1 cellular context compared by ENCODE assay signal in the genomic region with DNA sequence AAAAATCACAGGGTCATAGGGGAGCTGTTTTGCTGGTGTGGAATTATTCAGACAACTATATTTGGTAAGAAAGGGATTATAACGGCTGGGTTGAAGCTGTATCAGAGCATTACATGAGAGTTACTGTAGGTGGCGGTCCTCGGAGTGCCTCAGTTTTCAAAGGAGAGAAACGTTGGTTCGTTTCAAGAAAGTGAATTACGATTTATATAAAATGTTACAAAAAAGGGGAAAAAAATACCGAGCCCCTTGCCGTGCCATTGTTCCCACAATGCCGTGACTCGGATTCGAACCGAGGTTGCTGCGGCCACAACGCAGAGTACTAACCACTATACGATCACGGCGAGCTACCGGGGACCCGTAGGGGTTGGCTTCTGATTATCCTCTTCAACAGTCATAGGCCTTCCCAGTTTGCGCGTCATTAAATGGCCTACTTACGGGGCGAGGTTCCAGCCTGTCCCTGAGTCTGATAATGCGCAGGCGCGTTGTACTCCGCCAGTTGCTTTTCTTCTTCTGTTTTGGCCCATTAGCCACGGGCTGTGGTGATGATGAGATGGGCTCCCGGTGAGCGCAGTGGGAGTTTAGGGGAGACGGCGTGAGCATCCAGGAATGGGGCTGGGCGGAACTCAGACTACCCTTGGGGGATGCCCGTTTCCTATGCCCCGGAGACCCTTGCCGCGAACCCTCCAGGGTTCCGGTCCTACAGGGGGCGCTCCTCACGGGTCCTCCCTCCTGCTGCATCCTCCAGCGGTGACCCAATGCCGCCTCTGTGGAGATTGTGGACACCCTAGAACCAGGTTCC.
TF ChIP-seq lines count a peak whose summit lies in the region.

No MANE protein-coding gene starts in this region.

TF ChIP-seq in GM12878, 131 proteins besides CTCF, POLR2A, EP300 and RAD21 (continued from another document and continues in another):
- TF ChIP-seq PBX3 (IDR thresholded peaks at IDR 0.05; ENCODE audit: insufficient replicate concordance, low read depth, low read length): no peak
- TF ChIP-seq RUNX3 (IDR thresholded peaks at IDR 0.05; ENCODE audit: low read length): peak; percentile 94
- no peak for TF ChIP-seq IRF5 (IDR thresholded peaks at IDR 0.05; ENCODE audit: borderline replicate concordance)
- TF ChIP-seq, protein P1, sequence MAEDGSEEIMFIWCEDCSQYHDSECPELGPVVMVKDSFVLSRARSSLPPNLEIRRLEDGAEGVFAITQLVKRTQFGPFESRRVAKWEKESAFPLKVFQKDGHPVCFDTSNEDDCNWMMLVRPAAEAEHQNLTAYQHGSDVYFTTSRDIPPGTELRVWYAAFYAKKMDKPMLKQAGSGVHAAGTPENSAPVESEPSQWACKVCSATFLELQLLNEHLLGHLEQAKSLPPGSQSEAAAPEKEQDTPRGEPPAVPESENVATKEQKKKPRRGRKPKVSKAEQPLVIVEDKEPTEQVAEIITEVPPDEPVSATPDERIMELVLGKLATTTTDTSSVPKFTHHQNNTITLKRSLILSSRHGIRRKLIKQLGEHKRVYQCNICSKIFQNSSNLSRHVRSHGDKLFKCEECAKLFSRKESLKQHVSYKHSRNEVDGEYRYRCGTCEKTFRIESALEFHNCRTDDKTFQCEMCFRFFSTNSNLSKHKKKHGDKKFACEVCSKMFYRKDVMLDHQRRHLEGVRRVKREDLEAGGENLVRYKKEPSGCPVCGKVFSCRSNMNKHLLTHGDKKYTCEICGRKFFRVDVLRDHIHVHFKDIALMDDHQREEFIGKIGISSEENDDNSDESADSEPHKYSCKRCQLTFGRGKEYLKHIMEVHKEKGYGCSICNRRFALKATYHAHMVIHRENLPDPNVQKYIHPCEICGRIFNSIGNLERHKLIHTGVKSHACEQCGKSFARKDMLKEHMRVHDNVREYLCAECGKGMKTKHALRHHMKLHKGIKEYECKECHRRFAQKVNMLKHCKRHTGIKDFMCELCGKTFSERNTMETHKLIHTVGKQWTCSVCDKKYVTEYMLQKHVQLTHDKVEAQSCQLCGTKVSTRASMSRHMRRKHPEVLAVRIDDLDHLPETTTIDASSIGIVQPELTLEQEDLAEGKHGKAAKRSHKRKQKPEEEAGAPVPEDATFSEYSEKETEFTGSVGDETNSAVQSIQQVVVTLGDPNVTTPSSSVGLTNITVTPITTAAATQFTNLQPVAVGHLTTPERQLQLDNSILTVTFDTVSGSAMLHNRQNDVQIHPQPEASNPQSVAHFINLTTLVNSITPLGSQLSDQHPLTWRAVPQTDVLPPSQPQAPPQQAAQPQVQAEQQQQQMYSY (CRISPR knock-in tag; IDR thresholded peaks at IDR 0.05): no peak
- TF ChIP-seq, protein P2, sequence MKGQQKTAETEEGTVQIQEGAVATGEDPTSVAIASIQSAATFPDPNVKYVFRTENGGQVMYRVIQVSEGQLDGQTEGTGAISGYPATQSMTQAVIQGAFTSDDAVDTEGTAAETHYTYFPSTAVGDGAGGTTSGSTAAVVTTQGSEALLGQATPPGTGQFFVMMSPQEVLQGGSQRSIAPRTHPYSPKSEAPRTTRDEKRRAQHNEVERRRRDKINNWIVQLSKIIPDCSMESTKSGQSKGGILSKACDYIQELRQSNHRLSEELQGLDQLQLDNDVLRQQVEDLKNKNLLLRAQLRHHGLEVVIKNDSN (IDR thresholded peaks at IDR 0.05; ENCODE audit: borderline replicate concordance, extremely low read length, insufficient read depth, low read depth, low read length): no peak
- TF ChIP-seq, protein P3, sequence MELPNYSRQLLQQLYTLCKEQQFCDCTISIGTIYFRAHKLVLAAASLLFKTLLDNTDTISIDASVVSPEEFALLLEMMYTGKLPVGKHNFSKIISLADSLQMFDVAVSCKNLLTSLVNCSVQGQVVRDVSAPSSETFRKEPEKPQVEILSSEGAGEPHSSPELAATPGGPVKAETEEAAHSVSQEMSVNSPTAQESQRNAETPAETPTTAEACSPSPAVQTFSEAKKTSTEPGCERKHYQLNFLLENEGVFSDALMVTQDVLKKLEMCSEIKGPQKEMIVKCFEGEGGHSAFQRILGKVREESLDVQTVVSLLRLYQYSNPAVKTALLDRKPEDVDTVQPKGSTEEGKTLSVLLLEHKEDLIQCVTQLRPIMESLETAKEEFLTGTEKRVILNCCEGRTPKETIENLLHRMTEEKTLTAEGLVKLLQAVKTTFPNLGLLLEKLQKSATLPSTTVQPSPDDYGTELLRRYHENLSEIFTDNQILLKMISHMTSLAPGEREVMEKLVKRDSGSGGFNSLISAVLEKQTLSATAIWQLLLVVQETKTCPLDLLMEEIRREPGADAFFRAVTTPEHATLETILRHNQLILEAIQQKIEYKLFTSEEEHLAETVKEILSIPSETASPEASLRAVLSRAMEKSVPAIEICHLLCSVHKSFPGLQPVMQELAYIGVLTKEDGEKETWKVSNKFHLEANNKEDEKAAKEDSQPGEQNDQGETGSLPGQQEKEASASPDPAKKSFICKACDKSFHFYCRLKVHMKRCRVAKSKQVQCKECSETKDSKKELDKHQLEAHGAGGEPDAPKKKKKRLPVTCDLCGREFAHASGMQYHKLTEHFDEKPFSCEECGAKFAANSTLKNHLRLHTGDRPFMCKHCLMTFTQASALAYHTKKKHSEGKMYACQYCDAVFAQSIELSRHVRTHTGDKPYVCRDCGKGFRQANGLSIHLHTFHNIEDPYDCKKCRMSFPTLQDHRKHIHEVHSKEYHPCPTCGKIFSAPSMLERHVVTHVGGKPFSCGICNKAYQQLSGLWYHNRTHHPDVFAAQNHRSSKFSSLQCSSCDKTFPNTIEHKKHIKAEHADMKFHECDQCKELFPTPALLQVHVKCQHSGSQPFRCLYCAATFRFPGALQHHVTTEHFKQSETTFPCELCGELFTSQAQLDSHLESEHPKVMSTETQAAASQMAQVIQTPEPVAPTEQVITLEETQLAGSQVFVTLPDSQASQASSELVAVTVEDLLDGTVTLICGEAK (IDR thresholded peaks at IDR 0.05; ENCODE audit: borderline replicate concordance): peak; percentile 87
- TF ChIP-seq TCF3 (IDR thresholded peaks at IDR 0.05; ENCODE audit: borderline replicate concordance, insufficient read depth, low read depth, low read length): no peak
- TF ChIP-seq CREM (IDR thresholded peaks at IDR 0.05; ENCODE audit: low read depth): peak; percentile 91
- TF ChIP-seq TBL1XR1 (IDR thresholded peaks at IDR 0.05; ENCODE audit: low read depth, low read length): peak; percentile 61; the same call in 1 of the 2 replicates
- TF ChIP-seq ZNF217 (IDR thresholded peaks at IDR 0.05): no peak
- TF ChIP-seq JUND (IDR thresholded peaks at IDR 0.05; ENCODE audit: low read depth, low read length): no peak
- TF ChIP-seq ELK1 (IDR thresholded peaks at IDR 0.05; ENCODE audit: low read depth, low read length): 0 out of 2 replicates have a peak, but pooled peaks have one; percentile 54
- no peak for TF ChIP-seq KDM1A (IDR thresholded peaks at IDR 0.05; ENCODE audit: borderline replicate concordance)
- no peak for TF ChIP-seq EZH2 (IDR thresholded peaks at IDR 0.05; ENCODE audit: borderline replicate concordance, control insufficient read depth, low read depth, low read length)
- TF ChIP-seq LARP7 (IDR thresholded peaks at IDR 0.05): peak; percentile 55; the same call in 1 of the 2 replicates
- TF ChIP-seq, protein P4, sequence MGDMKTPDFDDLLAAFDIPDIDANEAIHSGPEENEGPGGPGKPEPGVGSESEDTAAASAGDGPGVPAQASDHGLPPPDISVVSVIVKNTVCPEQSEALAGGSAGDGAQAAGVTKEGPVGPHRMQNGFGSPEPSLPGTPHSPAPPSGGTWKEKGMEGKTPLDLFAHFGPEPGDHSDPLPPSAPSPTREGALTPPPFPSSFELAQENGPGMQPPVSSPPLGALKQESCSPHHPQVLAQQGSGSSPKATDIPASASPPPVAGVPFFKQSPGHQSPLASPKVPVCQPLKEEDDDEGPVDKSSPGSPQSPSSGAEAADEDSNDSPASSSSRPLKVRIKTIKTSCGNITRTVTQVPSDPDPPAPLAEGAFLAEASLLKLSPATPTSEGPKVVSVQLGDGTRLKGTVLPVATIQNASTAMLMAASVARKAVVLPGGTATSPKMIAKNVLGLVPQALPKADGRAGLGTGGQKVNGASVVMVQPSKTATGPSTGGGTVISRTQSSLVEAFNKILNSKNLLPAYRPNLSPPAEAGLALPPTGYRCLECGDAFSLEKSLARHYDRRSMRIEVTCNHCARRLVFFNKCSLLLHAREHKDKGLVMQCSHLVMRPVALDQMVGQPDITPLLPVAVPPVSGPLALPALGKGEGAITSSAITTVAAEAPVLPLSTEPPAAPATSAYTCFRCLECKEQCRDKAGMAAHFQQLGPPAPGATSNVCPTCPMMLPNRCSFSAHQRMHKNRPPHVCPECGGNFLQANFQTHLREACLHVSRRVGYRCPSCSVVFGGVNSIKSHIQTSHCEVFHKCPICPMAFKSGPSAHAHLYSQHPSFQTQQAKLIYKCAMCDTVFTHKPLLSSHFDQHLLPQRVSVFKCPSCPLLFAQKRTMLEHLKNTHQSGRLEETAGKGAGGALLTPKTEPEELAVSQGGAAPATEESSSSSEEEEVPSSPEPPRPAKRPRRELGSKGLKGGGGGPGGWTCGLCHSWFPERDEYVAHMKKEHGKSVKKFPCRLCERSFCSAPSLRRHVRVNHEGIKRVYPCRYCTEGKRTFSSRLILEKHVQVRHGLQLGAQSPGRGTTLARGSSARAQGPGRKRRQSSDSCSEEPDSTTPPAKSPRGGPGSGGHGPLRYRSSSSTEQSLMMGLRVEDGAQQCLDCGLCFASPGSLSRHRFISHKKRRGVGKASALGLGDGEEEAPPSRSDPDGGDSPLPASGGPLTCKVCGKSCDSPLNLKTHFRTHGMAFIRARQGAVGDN (IDR thresholded peaks at IDR 0.05): peak; percentile 56
- peak; percentile 61; the same call in 1 of the 2 replicates for TF ChIP-seq GABPA (IDR thresholded peaks at IDR 0.05; ENCODE audit: low read depth)
- TF ChIP-seq ZNF24 (IDR thresholded peaks at IDR 0.05): peak; percentile 100
- TF ChIP-seq CBX5 (IDR thresholded peaks at IDR 0.05; ENCODE audit: low read depth): no peak
- TF ChIP-seq MEF2A (IDR thresholded peaks at IDR 0.05; ENCODE audit: insufficient read depth, low read depth, low read length): peak; percentile 63; the same call in 1 of the 2 replicates
- no peak for TF ChIP-seq SP1 (IDR thresholded peaks at IDR 0.05; ENCODE audit: low read depth, low read length)
- TF ChIP-seq EGR1 (IDR thresholded peaks at IDR 0.05; ENCODE audit: borderline replicate concordance in 1 of 2, low read depth in 2 of 2, low read length in 2 of 2): no peak
- TF ChIP-seq TAF1 (IDR thresholded peaks at IDR 0.05; ENCODE audit: borderline replicate concordance, low read depth, low read length): peak; percentile 69; the same call in 1 of the 2 replicates
- TF ChIP-seq ZSCAN29 (IDR thresholded peaks at IDR 0.05): peak; percentile 97
- 0 out of 3 replicates have a peak, but pooled peaks have one; percentile 49 for TF ChIP-seq POU2F2 (IDR thresholded peaks at IDR 0.05; ENCODE audit: borderline replicate concordance, low read depth, low read length)
- 0 out of 2 replicates have a peak, but pooled peaks have one; percentile 61 for TF ChIP-seq HSF1 (IDR thresholded peaks at IDR 0.05; ENCODE audit: low read depth, low read length)
- no peak; the same call in 1 of the 2 replicates for TF ChIP-seq MTA3 (IDR thresholded peaks at IDR 0.05; ENCODE audit: borderline replicate concordance, low read length)
- TF ChIP-seq IKZF2 (IDR thresholded peaks at IDR 0.05): peak; percentile 47 to 72
- TF ChIP-seq SIX5 (IDR thresholded peaks at IDR 0.05; ENCODE audit: low read depth, low read length, severe bottlenecking): no peak
- TF ChIP-seq SMAD5 (IDR thresholded peaks at IDR 0.05; ENCODE audit: low read depth): peak; percentile 80; the same call in 1 of the 2 replicates
- TF ChIP-seq PAX8 (IDR thresholded peaks at IDR 0.05): no peak
- no peak for TF ChIP-seq SRF (IDR thresholded peaks at IDR 0.05; ENCODE audit: low read depth in 2 of 2, low read length in 2 of 2)
- 0 out of 2 replicates have a peak, but pooled peaks have one; percentile 6 for TF ChIP-seq EED (IDR thresholded peaks at IDR 0.05; ENCODE audit: low read depth)
- TF ChIP-seq HDGF (IDR thresholded peaks at IDR 0.05): no peak; the same call in 1 of the 2 replicates
- TF ChIP-seq YBX1 (IDR thresholded peaks at IDR 0.05): no peak
- no peak for TF ChIP-seq HDAC2 (IDR thresholded peaks at IDR 0.05)
- TF ChIP-seq ZNF384 (IDR thresholded peaks at IDR 0.05; ENCODE audit: borderline replicate concordance, low read depth, low read length): no peak
